In genomic region chr2:70615222-70615621, GRCh38 we compare ENCODE assay signal across 19 cellular contexts.
A peak's percentile ranks its signal among the peaks of the same experiment; 100 is the strongest.
DNase-seq lines count a peak whose midpoint lies in the region; ATAC-seq and TF ChIP-seq lines count a peak whose summit lies in the region.
"Had no signal": no experiment of that assay in that cellular context is flagged by ENCODE, and none has a peak within 500 bp of the region (broad histone marks: within the 10 kb centered on the region; RNA-seq: fewer than 3 reads in every experiment).

No MANE protein-coding gene starts in this region.

- H4K20me1 ChIP-seq in HCT116 (ENCODE audit: insufficient read depth), result no peaks in the 10 kb centered on the region

- TF ChIP-seq CTCF in HCT116 (IDR thresholded peaks at IDR 0.05 in 2 of 3, conservative IDR thresholded peaks at IDR 0.05 in 1 of 3; ENCODE audit: borderline replicate concordance in 1 of 3, insufficient read depth in 1 of 3, low read depth in 2 of 3, low read length in 2 of 3), result peak in 1 of 3 experiments; percentile 49; a peak in 1 of 6 replicates
- TF ChIP-seq CTCF in RWPE1 (conservative IDR thresholded peaks at IDR 0.05; ENCODE audit: low read depth), result no peak

- CTCF ChIA-PET in HCT116 (lab: Charles Lee) (interaction anchor here (0.5 to 2.5 kb wide), 5 partner anchors 12 to 311 kb away, joined by 3 to 19 read pairs (median 3); no protein-coding TSS in a partner anchor), RWPE1 (lab: Yijun Ruan, JAX) (no interaction called here)

- RAD21 ChIA-PET in HCT116 (lab: Charles Lee; ENCODE audit: low non-redundant PET in 1 of 2, low total read pairs in 2 of 2, uncharacterized antibody in 2 of 2, unreplicated experiment in 2 of 2), result interaction anchor here in 1 of 2 experiments (1.0 to 1.4 kb wide), 2 partner anchors 29 to 311 kb away, joined by 3 to 4 read pairs; no protein-coding TSS in a partner anchor

- DNase-seq in HCT116 (ENCODE audit: low read depth, low spot score) (no peak), MV-4-11 (lab: John Stamatoyannopoulos, UW) (peak; percentile 3), SW480 (ENCODE audit: low spot score) (peak; percentile 24), medulla oblongata (ENCODE audit: extremely low spot score) (peak; percentile 58), OCI-M1 (lab: John Stamatoyannopoulos, UW) (no peak), NCI-H82 treated with DMSO at 0.1 percent for 48 hours (lab: John Stamatoyannopoulos, UW; ENCODE audit: unreplicated experiment) (no peak), LoVo (ENCODE audit: low spot score) (no peak), RWPE1 (ENCODE audit: low spot score) (no peak)
- DNase-seq: ACHN; CD4-positive, alpha-beta memory T cell; DMS 273 treated with DMSO at 0.1 percent for 48 hours; H7; IMR-90; NCI-H1105 treated with DMSO at 0.1 percent for 48 hours; NCI-H187 treated with DMSO at 0.1 percent for 48 hours; NCI-H2171; NCI-H446 treated with DMSO at 0.1 percent for 48 hours; NCI-H748 treated with DMSO at 0.1 percent for 48 hours; SK-N-SH had no signal

- H3K27ac ChIP-seq in HCT116 (ENCODE audit: low read depth, low read length) (no peak overlapping the region), RWPE1 (no peak overlapping the region)

- no peak overlapping the region for H3K9ac ChIP-seq in HCT116 (ENCODE audit: low read length)
- H3K9ac ChIP-seq: SK-N-SH had no signal

- BruUV-seq in HCT116 (replicated peaks; lab: Mats Ljungman, UMichigan), result no TSS peak

- peaks cover 0 to 2% of the 10 kb centered on the region in 2 experiments; a peak in 1 of 4 replicates for H3K4me1 ChIP-seq in HCT116 (ENCODE audit: control insufficient read depth in 1 of 2, insufficient read depth in 2 of 2, low read length in 2 of 2)

- ATAC-seq in HCT116, result no peak

- H3K79me2 ChIP-seq in HCT116 (ENCODE audit: insufficient read depth, low read length), result no peaks in the 10 kb centered on the region

- intact Hi-C loops in HCT116 (cut with micrococcal nuclease), result loop anchor here (1.0 kb wide), 1 partner anchor 116 kb away; no protein-coding TSS in a partner anchor

- H3K36me3 ChIP-seq in HCT116 (ENCODE audit: control insufficient read depth in 1 of 2, insufficient read depth in 2 of 2, low read length in 2 of 2), result no peaks in the 10 kb centered on the region

- no peaks in the 10 kb centered on the region for H3K27me3 ChIP-seq in HCT116 (ENCODE audit: insufficient read depth, low read length)

- no peaks in the 10 kb centered on the region for H3K9me2 ChIP-seq in HCT116 (ENCODE audit: insufficient read depth)
- H3K9me2 ChIP-seq: SK-N-SH had no signal

- TF ChIP-seq POLR2A in HCT116 (IDR thresholded peaks at IDR 0.05; ENCODE audit: borderline replicate concordance, extremely low read depth, insufficient read depth, insufficient read length), result no peak

- no peak overlapping the region for H3K4me3 ChIP-seq in HCT116 (replicated peaks in 1 of 2; ENCODE audit: low read depth in 1 of 2, low read length in 2 of 2)

- no peak overlapping the region for H2AFZ ChIP-seq in HCT116 (ENCODE audit: low read depth, low read length, poor library complexity, severe bottlenecking)

- peak; percentile 74 for TF ChIP-seq RAD21 in HCT116 (IDR thresholded peaks at IDR 0.05; ENCODE audit: low read depth)

- POLR2A ChIA-PET in HCT116 (lab: Charles Lee), result interaction anchor here (0.6 kb wide), 1 partner anchor 56 kb away, joined by 3 read pairs; no protein-coding TSS in a partner anchor
- POLR2A ChIA-PET in RWPE1 (lab: Yijun Ruan, JAX; ENCODE audit: low non-redundant PET), result no interaction called here

- no peak overlapping the region for H3K4me2 ChIP-seq in HCT116 (ENCODE audit: low read length)
- H3K4me2 ChIP-seq: SK-N-SH had no signal

- H3K9me3 ChIP-seq in HCT116 (ENCODE audit: control insufficient read depth in 1 of 2, insufficient read depth in 1 of 2, low read depth in 1 of 2, low read length in 2 of 2), result no peaks in the 10 kb centered on the region
- H3K9me3 ChIP-seq: SK-N-SH had no signal

TF ChIP-seq in HCT116, 20 proteins besides CTCF, POLR2A, EP300 and RAD21:
- TF ChIP-seq CBX3 (IDR thresholded peaks at IDR 0.05; ENCODE audit: low read depth) (no peak), EGR1 (IDR thresholded peaks at IDR 0.05; ENCODE audit: low read depth) (no peak)

Comparison
In these comparisons a context has a peak if more than half of its experiments do, and no peak if none do; other contexts are left out.
1. DNase-seq: peak in MV-4-11 (single experiment), SW480 (single experiment) and medulla oblongata (single experiment); none in HCT116 (single experiment), OCI-M1 (single experiment), NCI-H82 treated with DMSO at 0.1 percent for 48 hours (single experiment), LoVo (single experiment) and RWPE1 (single experiment).